ENCODE assay signal across 25 cellular contexts in genomic region chr5:112106878-112107277, GRCh38.
"Had no signal": no experiment of that assay in that cellular context is flagged by ENCODE, and none has a peak within 500 bp of the region (broad histone marks: within the 10 kb centered on the region; RNA-seq: fewer than 3 reads in every experiment).

No MANE protein-coding gene starts in this region.

- H3K36me3 Mint-ChIP-seq: activated CD8-positive, alpha-beta memory T cell treated with anti-CD3 and anti-CD28 coated beads, Interleukin-2, amount 10 ng/mL, durations not matched to agents 7 days and 5 days; activated naive CD4-positive, alpha-beta T cell treated with anti-CD3 and anti-CD28 coated beads, Interleukin-2, amount 10 ng/mL, durations not matched to agents 7 days and 5 days; naive B cell; neural progenitor cell; stimulated activated memory B cell treated with anti-CD40 and anti-IgM and Interleukin-4, amounts not matched to agents 10 μg/mL and 1 μg/mL and 100 μg/mL, for 72 hours had no signal

- ATAC-seq: activated CD8-positive, alpha-beta memory T cell treated with anti-CD3 and anti-CD28 coated beads, Interleukin-2, amount 10 ng/mL, durations not matched to agents 7 days and 5 days; activated CD8-positive, alpha-beta T cell treated with anti-CD3 and anti-CD28 coated beads for 36 hours; left lobe of liver; stimulated activated memory B cell treated with anti-CD40 and anti-IgM and Interleukin-4, amounts not matched to agents 10 μg/mL and 1 μg/mL and 100 μg/mL, for 72 hours had no signal

- H3K27ac Mint-ChIP-seq: activated CD8-positive, alpha-beta memory T cell treated with anti-CD3 and anti-CD28 coated beads, Interleukin-2, amount 10 ng/mL, durations not matched to agents 7 days and 5 days; activated CD8-positive, alpha-beta T cell treated with anti-CD3 and anti-CD28 coated beads for 36 hours; activated naive CD4-positive, alpha-beta T cell treated with anti-CD3 and anti-CD28 coated beads, Interleukin-2, amount 10 ng/mL, durations not matched to agents 7 days and 5 days; naive B cell; neural progenitor cell; stimulated activated memory B cell treated with anti-CD40 and anti-IgM and Interleukin-4, amounts not matched to agents 10 μg/mL and 1 μg/mL and 100 μg/mL, for 72 hours had no signal

- H3K27ac ChIP-seq: neural progenitor cell, sigmoid colon, stomach, suprapubic skin, tibial nerve had no signal

- H3K4me3 Mint-ChIP-seq: activated CD8-positive, alpha-beta memory T cell treated with anti-CD3 and anti-CD28 coated beads, Interleukin-2, amount 10 ng/mL, durations not matched to agents 7 days and 5 days; activated CD8-positive, alpha-beta T cell treated with anti-CD3 and anti-CD28 coated beads for 36 hours; activated naive CD4-positive, alpha-beta T cell treated with anti-CD3 and anti-CD28 coated beads, Interleukin-2, amount 10 ng/mL, durations not matched to agents 7 days and 5 days; naive B cell; neural progenitor cell; stimulated activated memory B cell treated with anti-CD40 and anti-IgM and Interleukin-4, amounts not matched to agents 10 μg/mL and 1 μg/mL and 100 μg/mL, for 72 hours had no signal

- DNase-seq: activated CD4-positive, alpha-beta T cell treated with anti-CD3 and anti-CD28 coated beads for 48 hours; activated CD4-positive, CD25-positive, alpha-beta regulatory T cell; activated CD8-positive, alpha-beta memory T cell treated with anti-CD3 and anti-CD28 coated beads, Interleukin-2, amount 10 ng/mL, durations not matched to agents 7 days and 5 days; activated CD8-positive, alpha-beta T cell treated with anti-CD3 and anti-CD28 coated beads for 36 hours; activated effector memory CD4-positive, alpha-beta T cell treated with anti-CD3 and anti-CD28 coated beads, Interleukin-2, amount 50 U/mL, for 16 hours; activated naive CD4-positive, alpha-beta T cell treated with anti-CD3 and anti-CD28 coated beads, Interleukin-2, amount 10 ng/mL, durations not matched to agents 7 days and 5 days; activated T-cell treated with anti-CD3 and anti-CD28 coated beads for 4 hours; amygdala; cerebellar nuclear complex; cortex of kidney; erythroblast; foreskin fibroblast; kidney; naive B cell; sigmoid colon; stimulated activated CD4-positive, alpha-beta T cell treated with anti-CD3 and anti-CD28 coated beads, Interleukin-15, amount 100 ng/mL, for 24 hours; stomach; T1000 had no signal

- H3K36me3 ChIP-seq: neural progenitor cell, sigmoid colon, stomach, suprapubic skin, tibial nerve had no signal

- H3K9me3 Mint-ChIP-seq: activated CD8-positive, alpha-beta T cell treated with anti-CD3 and anti-CD28 coated beads for 36 hours; activated naive CD4-positive, alpha-beta T cell treated with anti-CD3 and anti-CD28 coated beads, Interleukin-2, amount 10 ng/mL, durations not matched to agents 7 days and 5 days; neural progenitor cell; stimulated activated memory B cell treated with anti-CD40 and anti-IgM and Interleukin-4, amounts not matched to agents 10 μg/mL and 1 μg/mL and 100 μg/mL, for 72 hours had no signal

- H3K27me3 ChIP-seq: neural progenitor cell, sigmoid colon, stomach, suprapubic skin, tibial nerve had no signal

- H3K4me1 Mint-ChIP-seq: activated CD8-positive, alpha-beta memory T cell treated with anti-CD3 and anti-CD28 coated beads, Interleukin-2, amount 10 ng/mL, durations not matched to agents 7 days and 5 days; activated naive CD4-positive, alpha-beta T cell treated with anti-CD3 and anti-CD28 coated beads, Interleukin-2, amount 10 ng/mL, durations not matched to agents 7 days and 5 days; naive B cell; neural progenitor cell; stimulated activated memory B cell treated with anti-CD40 and anti-IgM and Interleukin-4, amounts not matched to agents 10 μg/mL and 1 μg/mL and 100 μg/mL, for 72 hours had no signal

- H3K27me3 Mint-ChIP-seq: activated CD8-positive, alpha-beta T cell treated with anti-CD3 and anti-CD28 coated beads for 36 hours; activated naive CD4-positive, alpha-beta T cell treated with anti-CD3 and anti-CD28 coated beads, Interleukin-2, amount 10 ng/mL, durations not matched to agents 7 days and 5 days; stimulated activated memory B cell treated with anti-CD40 and anti-IgM and Interleukin-4, amounts not matched to agents 10 μg/mL and 1 μg/mL and 100 μg/mL, for 72 hours had no signal

- H3K4me1 ChIP-seq: neural progenitor cell, sigmoid colon, tibial nerve had no signal

- H3K9me3 ChIP-seq: sigmoid colon, stomach, suprapubic skin, tibial nerve had no signal

- H3K4me3 ChIP-seq: lung, neural progenitor cell, sigmoid colon, smooth muscle cell, stomach, suprapubic skin, tibial nerve had no signal
